ENCODE assay signal across 1 cellular context in genomic region chr14:50381823-50382287, GRCh38.
TF ChIP-seq lines count a peak whose summit lies in the region.

No MANE protein-coding gene starts in this region.

TF ChIP-seq in HepG2, 621 proteins besides CTCF, POLR2A, EP300 and RAD21 (continued from another document and continues in another):
- TF ChIP-seq PRDM15 (CRISPR knock-in tag; IDR thresholded peaks at IDR 0.05) (no peak), RARA (CRISPR knock-in tag; IDR thresholded peaks at IDR 0.05) (no peak; the same call in 1 of the 2 replicates), SNAPC2 (CRISPR knock-in tag; IDR thresholded peaks at IDR 0.05) (no peak), ZBTB49 (CRISPR knock-in tag; IDR thresholded peaks at IDR 0.05; ENCODE audit: borderline replicate concordance) (no peak), KAT2B (IDR thresholded peaks at IDR 0.05; ENCODE audit: borderline replicate concordance, low read depth, low read length) (no peak), XRCC5 (optimal IDR thresholded peaks at IDR 0.05; ENCODE audit: low read length) (no peak), ZNF609 (CRISPR knock-in tag; IDR thresholded peaks at IDR 0.05; ENCODE audit: borderline replicate concordance) (no peak), TOPORS (CRISPR knock-in tag; IDR thresholded peaks at IDR 0.05) (no peak), ZFP90 (CRISPR knock-in tag; IDR thresholded peaks at IDR 0.05; ENCODE audit: borderline replicate concordance) (no peak), ZNF7 (CRISPR knock-in tag; IDR thresholded peaks at IDR 0.05) (peak; percentile 97), ZNF207 (IDR thresholded peaks at IDR 0.05; ENCODE audit: borderline replicate concordance) (no peak), HOXA5 (CRISPR knock-in tag; IDR thresholded peaks at IDR 0.05) (no peak), SIN3B (IDR thresholded peaks at IDR 0.05; ENCODE audit: low read length) (no peak), CREB1 (IDR thresholded peaks at IDR 0.05) (no peak), CREB1 (CRISPR knock-in tag; IDR thresholded peaks at IDR 0.05) (no peak; the same call in 1 of the 2 replicates), SP140L (CRISPR knock-in tag; IDR thresholded peaks at IDR 0.05; ENCODE audit: borderline replicate concordance) (no peak), RERE (CRISPR knock-in tag; IDR thresholded peaks at IDR 0.05; ENCODE audit: low read depth) (0 out of 2 replicates have a peak, but pooled peaks have one; percentile 55), NFYC (CRISPR knock-in tag; IDR thresholded peaks at IDR 0.05) (no peak), EEA1 (CRISPR knock-in tag; IDR thresholded peaks at IDR 0.05; ENCODE audit: borderline replicate concordance) (no peak), ADNP (CRISPR knock-in tag; IDR thresholded peaks at IDR 0.05) (peak; percentile 55; the same call in 1 of the 2 replicates), ASH2L (IDR thresholded peaks at IDR 0.05; ENCODE audit: insufficient read length, low read depth, low read length) (no peak), AFF4 (CRISPR knock-in tag; IDR thresholded peaks at IDR 0.05) (no peak), CEBPG (CRISPR knock-in tag; IDR thresholded peaks at IDR 0.05) (peak; percentile 19; the same call in 1 of the 2 replicates)
- TF ChIP-seq, protein P1, sequence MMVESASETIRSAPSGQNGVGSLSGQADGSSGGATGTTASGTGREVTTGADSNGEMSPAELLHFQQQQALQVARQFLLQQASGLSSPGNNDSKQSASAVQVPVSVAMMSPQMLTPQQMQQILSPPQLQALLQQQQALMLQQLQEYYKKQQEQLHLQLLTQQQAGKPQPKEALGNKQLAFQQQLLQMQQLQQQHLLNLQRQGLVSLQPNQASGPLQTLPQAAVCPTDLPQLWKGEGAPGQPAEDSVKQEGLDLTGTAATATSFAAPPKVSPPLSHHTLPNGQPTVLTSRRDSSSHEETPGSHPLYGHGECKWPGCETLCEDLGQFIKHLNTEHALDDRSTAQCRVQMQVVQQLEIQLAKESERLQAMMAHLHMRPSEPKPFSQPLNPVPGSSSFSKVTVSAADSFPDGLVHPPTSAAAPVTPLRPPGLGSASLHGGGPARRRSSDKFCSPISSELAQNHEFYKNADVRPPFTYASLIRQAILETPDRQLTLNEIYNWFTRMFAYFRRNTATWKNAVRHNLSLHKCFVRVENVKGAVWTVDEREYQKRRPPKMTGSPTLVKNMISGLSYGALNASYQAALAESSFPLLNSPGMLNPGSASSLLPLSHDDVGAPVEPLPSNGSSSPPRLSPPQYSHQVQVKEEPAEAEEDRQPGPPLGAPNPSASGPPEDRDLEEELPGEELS (CRISPR knock-in tag; IDR thresholded peaks at IDR 0.05): peak; percentile 47; the same call in 1 of the 2 replicates
- TF ChIP-seq, protein P2, sequence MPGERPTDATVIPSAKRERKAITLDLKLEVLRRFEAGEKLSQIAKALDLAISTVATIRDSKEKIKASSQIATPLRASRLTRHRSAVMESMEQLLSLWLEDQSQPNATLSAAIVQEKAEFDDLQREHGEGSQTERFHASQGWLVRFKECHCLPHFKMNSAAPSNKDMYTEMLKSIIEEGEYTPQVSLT (CRISPR knock-in tag; IDR thresholded peaks at IDR 0.05; ENCODE audit: borderline replicate concordance, low read depth): no peak
- TF ChIP-seq, protein P3, sequence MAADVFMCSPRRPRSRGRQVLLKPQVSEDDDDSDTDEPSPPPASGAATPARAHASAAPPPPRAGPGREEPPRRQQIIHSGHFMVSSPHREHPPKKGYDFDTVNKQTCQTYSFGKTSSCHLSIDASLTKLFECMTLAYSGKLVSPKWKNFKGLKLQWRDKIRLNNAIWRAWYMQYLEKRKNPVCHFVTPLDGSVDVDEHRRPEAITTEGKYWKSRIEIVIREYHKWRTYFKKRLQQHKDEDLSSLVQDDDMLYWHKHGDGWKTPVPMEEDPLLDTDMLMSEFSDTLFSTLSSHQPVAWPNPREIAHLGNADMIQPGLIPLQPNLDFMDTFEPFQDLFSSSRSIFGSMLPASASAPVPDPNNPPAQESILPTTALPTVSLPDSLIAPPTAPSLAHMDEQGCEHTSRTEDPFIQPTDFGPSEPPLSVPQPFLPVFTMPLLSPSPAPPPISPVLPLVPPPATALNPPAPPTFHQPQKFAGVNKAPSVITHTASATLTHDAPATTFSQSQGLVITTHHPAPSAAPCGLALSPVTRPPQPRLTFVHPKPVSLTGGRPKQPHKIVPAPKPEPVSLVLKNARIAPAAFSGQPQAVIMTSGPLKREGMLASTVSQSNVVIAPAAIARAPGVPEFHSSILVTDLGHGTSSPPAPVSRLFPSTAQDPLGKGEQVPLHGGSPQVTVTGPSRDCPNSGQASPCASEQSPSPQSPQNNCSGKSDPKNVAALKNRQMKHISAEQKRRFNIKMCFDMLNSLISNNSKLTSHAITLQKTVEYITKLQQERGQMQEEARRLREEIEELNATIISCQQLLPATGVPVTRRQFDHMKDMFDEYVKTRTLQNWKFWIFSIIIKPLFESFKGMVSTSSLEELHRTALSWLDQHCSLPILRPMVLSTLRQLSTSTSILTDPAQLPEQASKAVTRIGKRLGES (CRISPR knock-in tag; IDR thresholded peaks at IDR 0.05; ENCODE audit: borderline replicate concordance): no peak
